In the genomic region with DNA sequence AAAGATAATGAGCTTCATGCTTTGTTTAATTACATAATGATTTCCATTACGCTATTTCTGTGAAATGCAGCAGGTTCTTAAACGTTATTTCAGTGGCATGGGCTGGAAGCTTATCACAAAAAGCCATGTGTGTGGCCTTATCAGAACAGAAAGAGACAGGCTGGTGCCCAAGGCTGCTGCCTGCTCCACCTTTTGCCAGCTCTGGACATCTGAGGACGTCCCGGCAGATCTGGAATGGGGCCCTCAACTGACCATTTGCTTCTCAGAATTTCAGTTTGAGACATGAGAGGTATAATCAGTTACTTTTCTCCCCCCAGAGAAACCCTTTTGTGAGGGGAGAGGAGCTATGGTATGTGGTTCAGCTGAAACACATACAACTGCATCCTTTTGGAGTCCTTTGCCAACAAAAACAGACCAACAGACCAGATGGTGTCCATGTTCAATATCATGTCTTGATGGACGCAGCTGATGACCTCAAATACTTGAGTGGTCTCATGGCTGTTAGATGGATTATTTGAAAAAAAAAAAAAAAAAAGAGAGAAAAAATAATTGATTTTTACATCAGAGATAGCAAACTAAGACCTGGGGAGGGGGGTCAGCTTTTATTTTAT, we compare ENCODE assay signal across 1 cellular context.
TF ChIP-seq lines count a peak whose summit lies in the region.

No MANE protein-coding gene starts in this region.

TF ChIP-seq in SK-N-SH treated with all-trans-retinoic acid at 6 μM for 48 hours, 23 proteins besides CTCF, POLR2A, EP300 and RAD21 (continued from another document):
- TF ChIP-seq, protein P1, sequence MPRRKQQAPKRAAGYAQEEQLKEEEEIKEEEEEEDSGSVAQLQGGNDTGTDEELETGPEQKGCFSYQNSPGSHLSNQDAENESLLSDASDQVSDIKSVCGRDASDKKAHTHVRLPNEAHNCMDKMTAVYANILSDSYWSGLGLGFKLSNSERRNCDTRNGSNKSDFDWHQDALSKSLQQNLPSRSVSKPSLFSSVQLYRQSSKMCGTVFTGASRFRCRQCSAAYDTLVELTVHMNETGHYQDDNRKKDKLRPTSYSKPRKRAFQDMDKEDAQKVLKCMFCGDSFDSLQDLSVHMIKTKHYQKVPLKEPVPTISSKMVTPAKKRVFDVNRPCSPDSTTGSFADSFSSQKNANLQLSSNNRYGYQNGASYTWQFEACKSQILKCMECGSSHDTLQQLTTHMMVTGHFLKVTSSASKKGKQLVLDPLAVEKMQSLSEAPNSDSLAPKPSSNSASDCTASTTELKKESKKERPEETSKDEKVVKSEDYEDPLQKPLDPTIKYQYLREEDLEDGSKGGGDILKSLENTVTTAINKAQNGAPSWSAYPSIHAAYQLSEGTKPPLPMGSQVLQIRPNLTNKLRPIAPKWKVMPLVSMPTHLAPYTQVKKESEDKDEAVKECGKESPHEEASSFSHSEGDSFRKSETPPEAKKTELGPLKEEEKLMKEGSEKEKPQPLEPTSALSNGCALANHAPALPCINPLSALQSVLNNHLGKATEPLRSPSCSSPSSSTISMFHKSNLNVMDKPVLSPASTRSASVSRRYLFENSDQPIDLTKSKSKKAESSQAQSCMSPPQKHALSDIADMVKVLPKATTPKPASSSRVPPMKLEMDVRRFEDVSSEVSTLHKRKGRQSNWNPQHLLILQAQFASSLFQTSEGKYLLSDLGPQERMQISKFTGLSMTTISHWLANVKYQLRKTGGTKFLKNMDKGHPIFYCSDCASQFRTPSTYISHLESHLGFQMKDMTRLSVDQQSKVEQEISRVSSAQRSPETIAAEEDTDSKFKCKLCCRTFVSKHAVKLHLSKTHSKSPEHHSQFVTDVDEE (CRISPR knock-in tag; IDR thresholded peaks at IDR 0.05): peak; percentile 75
- TF ChIP-seq PPARA (CRISPR knock-in tag; IDR thresholded peaks at IDR 0.05; ENCODE audit: borderline replicate concordance): no peak
- TF ChIP-seq SNAI2 (CRISPR knock-in tag; IDR thresholded peaks at IDR 0.05): no peak; the same call in 1 of the 2 replicates
- 0 out of 2 replicates have a peak, but pooled peaks have one; percentile 18 for TF ChIP-seq GLIS3 (CRISPR knock-in tag; IDR thresholded peaks at IDR 0.05)
- TF ChIP-seq TCF4 (CRISPR knock-in tag; IDR thresholded peaks at IDR 0.05; ENCODE audit: borderline replicate concordance): peak; percentile 96
- no peak for TF ChIP-seq ZFP3 (CRISPR knock-in tag; IDR thresholded peaks at IDR 0.05)
- no peak for TF ChIP-seq BACH2 (CRISPR knock-in tag; IDR thresholded peaks at IDR 0.05; ENCODE audit: borderline replicate concordance)
